In the genomic region with DNA sequence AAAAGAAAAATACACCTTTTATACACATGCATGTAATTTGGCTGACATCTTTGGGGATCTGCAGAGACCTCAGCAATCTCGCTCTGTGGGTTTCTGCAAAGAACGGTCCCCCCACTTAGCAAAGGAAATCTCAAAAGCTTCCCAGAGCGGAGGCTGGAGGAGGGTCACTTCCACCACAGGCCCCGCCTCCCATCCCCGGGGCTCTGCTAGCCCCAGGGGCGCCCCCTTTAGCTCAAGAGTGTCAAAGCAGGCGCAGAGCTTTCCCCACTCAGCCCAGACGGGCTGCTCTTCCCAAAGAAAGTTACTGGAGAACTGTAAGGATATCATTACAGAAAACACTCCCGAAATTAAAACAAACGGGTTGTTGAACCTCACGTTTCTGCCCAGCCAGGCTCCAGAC, we compare ENCODE assay signal across 10 cellular contexts. TPM values are rescaled to one million over a fixed set of nuclear protein-coding genes. Genes with fewer than 3 reads are reported as not detected.
A peak's percentile ranks its signal among the peaks of the same experiment; 100 is the strongest.
DNase-seq lines count a peak whose midpoint lies in the region; ATAC-seq, FAIRE-seq and TF ChIP-seq lines count a peak whose summit lies in the region.
"Had no signal": no experiment of that assay in that cellular context is flagged by ENCODE, and none has a peak within 500 bp of the region (broad histone marks: within the 10 kb centered on the region; RNA-seq: fewer than 3 reads in every experiment).

No MANE protein-coding gene starts in this region.

- TF ChIP-seq POLR2A in GM12878 (IDR thresholded peaks at IDR 0.05; ENCODE audit: low read depth, low read length): no peak

- BruUV-seq in GM12878 (replicated peaks; lab: Mats Ljungman, UMichigan): no TSS peak

- H3K27me3 ChIP-seq in GM12878 (replicated peaks in 1 of 2; ENCODE audit: control insufficient read depth in 2 of 2, insufficient read depth in 2 of 2, low read length in 1 of 2): peaks cover 0 to 1% of the 10 kb centered on the region in 2 experiments; a peak in 3 of 4 replicates

- TF ChIP-seq RAD21 in GM12878 (IDR thresholded peaks at IDR 0.05; ENCODE audit: insufficient read depth, low read depth, low read length): peak; percentile 32

- H3K27ac ChIP-seq in GM12878 (ENCODE audit: control insufficient read depth, insufficient read depth): no peak overlapping the region
- H3K27ac ChIP-seq: tibial artery had no signal

- no peak for FAIRE-seq in GM12878 (lab: Jason Lieb, UNC)

- no peak overlapping the region for H3K9ac ChIP-seq in GM12878 (ENCODE audit: control insufficient read depth, insufficient read depth, low read length)

- 14% methylated on average over 11 of the region's 11 CpGs for WGBS in GM12878 (ENCODE audit: insufficient coverage, insufficient replicate concordance, low lambda C conversion rate, missing lambda C conversion rate)

- in situ Hi-C loops in GM12878 (cut with MboI): no loop called here

- peak; percentile 44 for TF ChIP-seq CTCF in GM12864 (IDR thresholded peaks at IDR 0.05; ENCODE audit: low read depth, low read length, missing control alignments)
- TF ChIP-seq CTCF in GM12878 (IDR thresholded peaks at IDR 0.05 in 2 of 3, conservative IDR thresholded peaks at IDR 0.05 in 1 of 3; ENCODE audit: control insufficient read depth in 2 of 3, extremely low read depth in 1 of 3, insufficient read depth in 1 of 3, low read depth in 3 of 3, low read length in 3 of 3): peak in 2 of 3 experiments; percentile 35 to 36; a peak in 4 of 6 replicates

- RAD21 ChIA-PET in GM12878 (lab: Charles Lee; ENCODE audit: unreplicated experiment): no interaction called here

- H3K9me3 ChIP-seq in GM12878 (replicated peaks; ENCODE audit: control insufficient read depth, insufficient read depth, low read length): no peaks in the 10 kb centered on the region
- H3K9me3 ChIP-seq: tibial artery had no signal

- POLR2A ChIA-PET in GM12878 (lab: Charles Lee): no interaction called here

- no peak overlapping the region for H3K4me2 ChIP-seq in GM12878 (ENCODE audit: control insufficient read depth, insufficient read depth)

- no peaks in the 10 kb centered on the region for H4K20me1 ChIP-seq in GM12878 (ENCODE audit: control insufficient read depth, insufficient read depth)

- H3K4me3 ChIP-seq in GM12864 (ENCODE audit: low read depth, low read length) (no peak overlapping the region), GM12878 (no peak overlapping the region)
- H3K4me3 ChIP-seq: tibial artery had no signal

- no peak for DNase-seq in GM12864 (ENCODE audit: low read depth)
- peak; percentile 71 for DNase-seq in NCI-H82 (lab: John Stamatoyannopoulos, UW)
- no peak for DNase-seq in GM12878 (ENCODE audit: low read depth, low spot score)
- DNase-seq in sciatic nerve (ENCODE audit: low spot score): peak; percentile 47
- no peak for DNase-seq in activated gamma-delta T cell (lab: John Stamatoyannopoulos, UW)
- DNase-seq in NCI-H2171 (lab: John Stamatoyannopoulos, UW): no peak
- DNase-seq in NCI-H1417 (lab: John Stamatoyannopoulos, UW): no peak

- SMC1A ChIA-PET in GM12878 (lab: Charles Lee; ENCODE audit: uncharacterized antibody, unreplicated experiment): interaction anchor here (1.7 kb wide), 1 partner anchor 10 kb away, joined by 3 read pairs; no protein-coding TSS in a partner anchor

- no peak overlapping the region for H2AFZ ChIP-seq in GM12878 (ENCODE audit: control insufficient read depth, low read depth, low read length)

- no peaks in the 10 kb centered on the region for H3K36me3 ChIP-seq in GM12878 (ENCODE audit: control insufficient read depth in 2 of 2, insufficient read depth in 2 of 2, low read length in 1 of 2)
- H3K36me3 ChIP-seq: tibial artery had no signal

- CTCF ChIA-PET in GM12878 (lab: Yijun Ruan, JAX): interaction anchor here (1.0 to 2.1 kb wide), 3 partner anchors 32 to 228 kb away, joined by 3 to 9 read pairs (median 6); no protein-coding TSS in a partner anchor

- no peaks in the 10 kb centered on the region for H3K79me2 ChIP-seq in GM12878 (ENCODE audit: control insufficient read depth, insufficient read depth, low read length)

- H3K4me1 ChIP-seq in GM12878 (ENCODE audit: control insufficient read depth, insufficient read depth, low read length): no peaks in the 10 kb centered on the region
- H3K4me1 ChIP-seq: tibial artery had no signal

- intact Hi-C loops in GM12878 (cut with micrococcal nuclease; ENCODE audit: unreplicated experiment) (no loop called here), sciatic nerve (cut with DNase I) (no loop called here)

- ATAC-seq in GM12878: peak; percentile 61; the same call in 2 of the 3 replicates
- no peak for ATAC-seq in sciatic nerve
- no peak for ATAC-seq in HG02840 (IDR thresholded peaks at IDR 0.05; ENCODE audit: low FRiP score, unreplicated experiment)

- TF ChIP-seq EP300 in GM12878 (IDR thresholded peaks at IDR 0.05; ENCODE audit: borderline replicate concordance in 1 of 2, control insufficient read depth in 1 of 2, low read depth in 2 of 2, low read length in 2 of 2): no peak

RNA-seq across cellular contexts. Expression of a gene that starts 11.4 kb away (rescaled TPM):
- total RNA-seq in GM12878 (2013; cell fraction: nucleolus; rRNA removed): not detected in 2 replicates
- not detected in 2 replicates for total RNA-seq in GM12878 (2014; rRNA removed)
- total RNA-seq in GM12878 (2014; rRNA removed; fragmentation: Illumina TruSeq; extraction: Trizol): not detected in 2 replicates
- total RNA-seq in GM12878 (2021): 0.23 TPM in 1 of 2 replicates, not detected in the other
- polyA plus RNA-seq in GM12878 (2011; ENCODE audit: low read depth): not detected
- not detected in 2 replicates for polyA plus RNA-seq in GM12878 (2011; rRNA removed)
- not detected in 2 replicates for polyA plus RNA-seq in GM12878 (2011; cell fraction: cytosol; rRNA removed)
- polyA plus RNA-seq in GM12878 (2011; cell fraction: nucleus; rRNA removed): 0.10 TPM in 1 of 2 replicates, not detected in the other
- polyA plus RNA-seq in GM12878 (2012): 0.06 and 0.07 TPM in 2 replicates
- not detected in 2 replicates for polyA plus RNA-seq in GM12878 (2014; fragmentation: Illumina TruSeq; extraction: Trizol)
- polyA plus RNA-seq in GM12878 (2014; fragmentation: Nextera tagmentation; extraction: Ambion mirVana): not detected
- not detected in 2 replicates for polyA plus RNA-seq in GM12878 (2014; rRNA removed)
- not detected for polyA plus RNA-seq in GM12878 (2016; fragmentation: Nextera tagmentation; extraction: Ambion mirVana)
- polyA minus RNA-seq in GM12878 (2011; rRNA and poly(A)+ RNA removed): 0.05 TPM in 1 of 2 replicates, not detected in the other
- polyA minus RNA-seq in GM12878 (2011; cell fraction: cytosol; rRNA and poly(A)+ RNA removed): not detected in 2 replicates
- polyA minus RNA-seq in GM12878 (2011; cell fraction: nucleus; rRNA and poly(A)+ RNA removed): not detected in 2 replicates
- 0.62 TPM for total RNA-seq in sciatic nerve
- total RNA-seq: glomerular endothelial cell had no signal

RNA-seq across cellular contexts. Expression of a gene that starts 50.2 kb away (rescaled TPM):
- 1.5 and 2.0 TPM in 2 replicates for total RNA-seq in GM12878 (2013; cell fraction: nucleolus; rRNA removed)
- total RNA-seq in GM12878 (2014; rRNA removed) (1.2 and 1.6 TPM in 2 replicates), GM12878 (2014; rRNA removed; fragmentation: Illumina TruSeq; extraction: Trizol) (1.3 and 1.6 TPM in 2 replicates), GM12878 (2021) (2.1 and 3.2 TPM in 2 replicates), sciatic nerve (2.1 TPM)
- 1.2 TPM for polyA plus RNA-seq in GM12878 (2011; ENCODE audit: low read depth)
- polyA plus RNA-seq in GM12878 (2011; rRNA removed) (1.5 and 1.6 TPM in 2 replicates), GM12878 (2014; fragmentation: Illumina TruSeq; extraction: Trizol) (2.2 and 2.7 TPM in 2 replicates), GM12878 (2014; fragmentation: Nextera tagmentation; extraction: Ambion mirVana) (1 to 10 TPM in 1 of 2 experiments, under 1 TPM in 1; 0.84 to 1.5 TPM), GM12878 (2014; rRNA removed) (3.9 and 4.2 TPM in 2 replicates), GM12878 (2016; fragmentation: Nextera tagmentation; extraction: Ambion mirVana) (1 to 10 TPM; 4.1 to 4.7 TPM)
- polyA plus RNA-seq in GM12878 (2011; cell fraction: cytosol; rRNA removed): 1.1 and 1.7 TPM in 2 replicates
- polyA plus RNA-seq in GM12878 (2011; cell fraction: nucleus; rRNA removed): 2.6 and 2.8 TPM in 2 replicates
- 3.2 and 3.6 TPM in 2 replicates for polyA plus RNA-seq in GM12878 (2012)
- polyA minus RNA-seq in GM12878 (2011; rRNA and poly(A)+ RNA removed): 1.1 TPM in 2 replicates
- polyA minus RNA-seq in GM12878 (2011; cell fraction: cytosol; rRNA and poly(A)+ RNA removed): 0.52 TPM in 1 of 2 replicates, not detected in the other
- 3.0 and 3.6 TPM in 2 replicates for polyA minus RNA-seq in GM12878 (2011; cell fraction: nucleus; rRNA and poly(A)+ RNA removed)

RNA-seq across cellular contexts. Expression of a gene that starts 50.3 kb away (rescaled TPM):
- 30.4 and 35.8 TPM in 2 replicates for total RNA-seq in GM12878 (2013; cell fraction: nucleolus; rRNA removed)
- total RNA-seq in GM12878 (2014; rRNA removed) (14.4 and 17.7 TPM in 2 replicates), GM12878 (2014; rRNA removed; fragmentation: Illumina TruSeq; extraction: Trizol) (14.9 and 16.4 TPM in 2 replicates), GM12878 (2021) (16.8 and 17.7 TPM in 2 replicates), sciatic nerve (13.8 TPM)
- polyA plus RNA-seq in GM12878 (2011; ENCODE audit: low read depth): 8.9 TPM
- polyA plus RNA-seq in GM12878 (2011; rRNA removed) (43.9 and 64.6 TPM in 2 replicates), GM12878 (2014; fragmentation: Illumina TruSeq; extraction: Trizol) (16.7 and 32.6 TPM in 2 replicates), GM12878 (2014; fragmentation: Nextera tagmentation; extraction: Ambion mirVana) (10 to 100 TPM; 46.1 to 51.1 TPM), GM12878 (2014; rRNA removed) (22.2 and 25.3 TPM in 2 replicates), GM12878 (2016; fragmentation: Nextera tagmentation; extraction: Ambion mirVana) (10 to 100 TPM; 70.7 to 71.1 TPM)
- polyA plus RNA-seq in GM12878 (2011; cell fraction: cytosol; rRNA removed): 16.6 and 19.6 TPM in 2 replicates
- 16.4 and 19.1 TPM in 2 replicates for polyA plus RNA-seq in GM12878 (2011; cell fraction: nucleus; rRNA removed)
- 11.2 and 19.6 TPM in 2 replicates for polyA plus RNA-seq in GM12878 (2012)
- 10.2 and 11.6 TPM in 2 replicates for polyA minus RNA-seq in GM12878 (2011; rRNA and poly(A)+ RNA removed)
- polyA minus RNA-seq in GM12878 (2011; cell fraction: cytosol; rRNA and poly(A)+ RNA removed): 2.1 and 2.3 TPM in 2 replicates
- polyA minus RNA-seq in GM12878 (2011; cell fraction: nucleus; rRNA and poly(A)+ RNA removed): 16.3 and 18.8 TPM in 2 replicates

RNA-seq across cellular contexts. Expression of a gene that starts 54.1 kb away (rescaled TPM):
- total RNA-seq in GM12878 (2013; cell fraction: nucleolus; rRNA removed): 339 and 350 TPM in 2 replicates
- total RNA-seq in GM12878 (2014; rRNA removed): 48.9 and 58.3 TPM in 2 replicates
- 58.1 and 71.7 TPM in 2 replicates for total RNA-seq in GM12878 (2014; rRNA removed; fragmentation: Illumina TruSeq; extraction: Trizol)
- total RNA-seq in GM12878 (2021): 43.7 and 49.0 TPM in 2 replicates
- 22.4 TPM for polyA plus RNA-seq in GM12878 (2011; ENCODE audit: low read depth)
- 50.0 and 56.3 TPM in 2 replicates for polyA plus RNA-seq in GM12878 (2011; rRNA removed)
- polyA plus RNA-seq in GM12878 (2011; cell fraction: cytosol; rRNA removed): 47.5 and 61.4 TPM in 2 replicates
- polyA plus RNA-seq in GM12878 (2011; cell fraction: nucleus; rRNA removed): 127 and 186 TPM in 2 replicates
- polyA plus RNA-seq in GM12878 (2012): 30.4 and 32.9 TPM in 2 replicates
- 59.1 and 73.2 TPM in 2 replicates for polyA plus RNA-seq in GM12878 (2014; fragmentation: Illumina TruSeq; extraction: Trizol)
- 10 to 100 TPM; 16.3 to 25.0 TPM for polyA plus RNA-seq in GM12878 (2014; fragmentation: Nextera tagmentation; extraction: Ambion mirVana)
- 39.2 and 40.3 TPM in 2 replicates for polyA plus RNA-seq in GM12878 (2014; rRNA removed)
- 10 to 100 TPM; 19.6 to 23.3 TPM for polyA plus RNA-seq in GM12878 (2016; fragmentation: Nextera tagmentation; extraction: Ambion mirVana)
- 146 and 208 TPM in 2 replicates for polyA minus RNA-seq in GM12878 (2011; rRNA and poly(A)+ RNA removed)
- polyA minus RNA-seq in GM12878 (2011; cell fraction: cytosol; rRNA and poly(A)+ RNA removed): 49.4 and 55.1 TPM in 2 replicates
- polyA minus RNA-seq in GM12878 (2011; cell fraction: nucleus; rRNA and poly(A)+ RNA removed): 116 and 193 TPM in 2 replicates
- total RNA-seq in sciatic nerve: 67.4 TPM

Comparison
In these comparisons a context has a peak if more than half of its experiments do, and no peak if none do; other contexts are left out.
1. DNase-seq: peak in NCI-H82 (single experiment) and sciatic nerve (single experiment); none in GM12864 (single experiment), GM12878 (single experiment), activated gamma-delta T cell (single experiment), NCI-H2171 (single experiment) and NCI-H1417 (0 of 3).